Comparison of ENCODE assay signal across 13 cellular contexts in the genomic region with DNA sequence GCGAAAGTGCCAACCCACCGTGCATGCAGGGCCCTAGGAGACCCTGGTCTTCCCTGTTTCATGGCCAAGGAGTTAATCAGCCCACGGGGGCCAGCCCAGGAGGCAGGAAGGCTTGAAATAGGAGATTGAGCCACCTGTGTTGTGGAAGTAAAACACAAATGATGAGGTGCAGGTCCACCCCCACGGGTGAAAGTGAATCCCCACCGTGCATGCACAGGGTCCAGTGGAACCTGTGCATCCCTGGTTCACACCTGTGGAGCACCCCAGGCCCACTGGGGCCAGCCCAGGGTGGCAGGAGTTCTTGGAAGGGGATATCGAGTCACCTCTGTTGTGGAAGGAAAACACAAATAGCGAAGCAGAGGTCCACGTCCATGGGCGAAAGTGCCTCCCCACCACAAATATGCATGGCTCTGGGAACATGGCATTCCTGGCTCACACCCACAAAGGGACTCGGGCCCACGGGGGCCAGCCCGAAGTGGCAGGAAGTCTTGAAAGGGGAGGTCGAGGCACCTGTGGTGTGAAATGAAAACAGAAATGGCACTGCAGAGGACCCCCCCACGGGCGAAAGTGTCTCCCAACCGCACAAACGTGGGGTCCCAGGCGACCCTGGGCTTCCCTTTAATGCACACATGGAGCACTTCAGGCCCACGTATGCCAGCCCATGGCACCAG.
DNase-seq lines count a peak whose midpoint lies in the region; ATAC-seq and TF ChIP-seq lines count a peak whose summit lies in the region.
"Had no signal": no experiment of that assay in that cellular context is flagged by ENCODE, and none has a peak within 500 bp of the region (broad histone marks: within the 10 kb centered on the region; RNA-seq: fewer than 3 reads in every experiment).

No MANE protein-coding gene starts in this region.

- no peaks in the 10 kb centered on the region for H3K4me1 Mint-ChIP-seq in activated T-cell treated with anti-CD3 and anti-CD28 coated beads, Interleukin-2, amount 50 U/mL, for 24 hours (ENCODE audit: low read depth)
- H3K4me1 Mint-ChIP-seq in activated T-cell treated with anti-CD3 and anti-CD28 coated beads, Interleukin-2, amount 50 U/mL, for 72 hours (ENCODE audit: low read depth) = no peaks in the 10 kb centered on the region
- H3K4me1 Mint-ChIP-seq: activated CD4-positive, alpha-beta T cell treated with anti-CD3 and anti-CD28 coated beads, Interleukin-2, amount 10 ng/mL, durations not matched to agents 7 days and 5 days; neural progenitor cell had no signal

- intact Hi-C loops in left lung (cut with DNase I) = no loop called here
- intact Hi-C loops in transverse colon (cut with DNase I; ENCODE audit: low total_unique reads) = no loop called here

- H3K9me3 ChIP-seq in left lung = peaks cover 0 to 100% of the 10 kb centered on the region in 2 donors
- peaks cover 41 to 69% of the 10 kb centered on the region in 2 donors for H3K9me3 ChIP-seq in transverse colon

- H3K4me1 ChIP-seq in left lung (no peaks in the 10 kb centered on the region), transverse colon (no peaks in the 10 kb centered on the region)
- H3K4me1 ChIP-seq: neural progenitor cell had no signal

- no peak for TF ChIP-seq EP300 in transverse colon (IDR thresholded peaks at IDR 0.05; ENCODE audit: low read depth)

- H3K27me3 ChIP-seq in left lung (no peaks in the 10 kb centered on the region), transverse colon (no peaks in the 10 kb centered on the region)
- H3K27me3 ChIP-seq: neural progenitor cell had no signal

- in situ Hi-C loops in transverse colon (cut with MboI; ENCODE audit: low pct_ligation_motif_present in 1 of 4, low pct_unique_long_range_greater_than_20kb in 1 of 4, low sequenced_read_pairs in 3 of 4) = no loop called here

- TF ChIP-seq CTCF in left lung (IDR thresholded peaks at IDR 0.05) (no peak), transverse colon (IDR thresholded peaks at IDR 0.05) (no peak)

- no peaks in the 10 kb centered on the region for H3K36me3 ChIP-seq in left lung
- H3K36me3 ChIP-seq in transverse colon = no peaks in the 10 kb centered on the region
- H3K36me3 ChIP-seq: neural progenitor cell had no signal

- H3K36me3 Mint-ChIP-seq in activated T-cell treated with anti-CD3 and anti-CD28 coated beads, Interleukin-2, amount 50 U/mL, for 24 hours (ENCODE audit: low read depth) = peaks cover 7% of the 10 kb centered on the region
- peaks cover 6 to 40% of the 10 kb centered on the region in 2 donors for H3K36me3 Mint-ChIP-seq in activated T-cell treated with anti-CD3 and anti-CD28 coated beads, Interleukin-2, amount 50 U/mL, for 72 hours (ENCODE audit: insufficient read depth in 2 of 2)
- H3K36me3 Mint-ChIP-seq: neural progenitor cell had no signal

- H3K9me3 Mint-ChIP-seq in activated T-cell treated with anti-CD3 and anti-CD28 coated beads, Interleukin-2, amount 50 U/mL, for 24 hours = peaks cover 48% of the 10 kb centered on the region
- H3K9me3 Mint-ChIP-seq in activated T-cell treated with anti-CD3 and anti-CD28 coated beads, Interleukin-2, amount 50 U/mL, for 72 hours = peaks cover 10 to 21% of the 10 kb centered on the region in 2 donors

- H3K4me3 ChIP-seq in left lung (no peak overlapping the region), transverse colon (no peak overlapping the region)
- H3K4me3 ChIP-seq: neural progenitor cell had no signal

- ATAC-seq in activated T-cell treated with anti-CD3 and anti-CD28 coated beads, Interleukin-2, amount 50 U/mL, for 72 hours (replicated peaks in 1 of 2) = no peak
- no peak for ATAC-seq in left lung

- no peaks in the 10 kb centered on the region for H3K27me3 Mint-ChIP-seq in activated T-cell treated with anti-CD3 and anti-CD28 coated beads, Interleukin-2, amount 50 U/mL, for 24 hours
- H3K27me3 Mint-ChIP-seq in activated T-cell treated with anti-CD3 and anti-CD28 coated beads, Interleukin-2, amount 50 U/mL, for 72 hours (ENCODE audit: low read depth) = no peaks in the 10 kb centered on the region
- H3K27me3 Mint-ChIP-seq: activated CD4-positive, alpha-beta T cell treated with anti-CD3 and anti-CD28 coated beads, Interleukin-2, amount 10 ng/mL, durations not matched to agents 7 days and 5 days had no signal

- no peak for TF ChIP-seq POLR2A in transverse colon (IDR thresholded peaks at IDR 0.05)

- peak; percentile 8 for DNase-seq in activated T-cell treated with anti-CD3 and anti-CD28 coated beads, Interleukin-2, amount 50 U/mL, for 24 hours
- DNase-seq in activated T-cell treated with anti-CD3 and anti-CD28 coated beads, Interleukin-2, amount 50 U/mL, for 72 hours = no peak
- peak; percentile 6 for DNase-seq in activated naive CD4-positive, alpha-beta T cell treated with anti-CD3 and anti-CD28 coated beads, Interleukin-2, amount 50 U/mL, for 16 hours
- peak; percentile 14 to 61 for DNase-seq in left lung
- DNase-seq in transverse colon = peak; percentile 4
- no peak for DNase-seq in RKO (ENCODE audit: low spot score)
- DNase-seq in SHP77 (lab: John Stamatoyannopoulos, UW) = no peak
- no peak for DNase-seq in stimulated activated CD4-positive, alpha-beta T cell treated with anti-CD3 and anti-CD28 coated beads, Interleukin-4, amount 100 ng/mL, for 24 hours
- DNase-seq: activated CD4-positive, alpha-beta T cell treated with anti-CD3 and anti-CD28 coated beads, Interleukin-2, amount 10 ng/mL, durations not matched to agents 7 days and 5 days; effector memory CD4-positive, alpha-beta T cell; foreskin melanocyte; NCI-H226 had no signal

- WGBS in transverse colon (ENCODE audit: low coverage in 1 of 2), 2 donors = 65% methylated on average over 19 of the region's 19 CpGs; no CpG with 5 or more reads in 1 of the 2 donors

- no peak overlapping the region for H3K27ac Mint-ChIP-seq in activated T-cell treated with anti-CD3 and anti-CD28 coated beads, Interleukin-2, amount 50 U/mL, for 24 hours
- no peak overlapping the region for H3K27ac Mint-ChIP-seq in activated T-cell treated with anti-CD3 and anti-CD28 coated beads, Interleukin-2, amount 50 U/mL, for 72 hours
- H3K27ac Mint-ChIP-seq: activated CD4-positive, alpha-beta T cell treated with anti-CD3 and anti-CD28 coated beads, Interleukin-2, amount 10 ng/mL, durations not matched to agents 7 days and 5 days; neural progenitor cell had no signal

- no peak overlapping the region for H3K4me3 Mint-ChIP-seq in activated T-cell treated with anti-CD3 and anti-CD28 coated beads, Interleukin-2, amount 50 U/mL, for 24 hours
- no peak overlapping the region for H3K4me3 Mint-ChIP-seq in activated T-cell treated with anti-CD3 and anti-CD28 coated beads, Interleukin-2, amount 50 U/mL, for 72 hours
- H3K4me3 Mint-ChIP-seq: activated CD4-positive, alpha-beta T cell treated with anti-CD3 and anti-CD28 coated beads, Interleukin-2, amount 10 ng/mL, durations not matched to agents 7 days and 5 days; neural progenitor cell had no signal

- H3K27ac ChIP-seq in left lung (no peak overlapping the region), transverse colon (no peak overlapping the region)
- H3K27ac ChIP-seq: neural progenitor cell had no signal

Comparison
In these comparisons a context has a peak if more than half of its experiments do, and no peak if none do; other contexts are left out.
1. DNase-seq: peak in activated T-cell treated with anti-CD3 and anti-CD28 coated beads, Interleukin-2, amount 50 U/mL, for 24 hours (single experiment), activated naive CD4-positive, alpha-beta T cell treated with anti-CD3 and anti-CD28 coated beads, Interleukin-2, amount 50 U/mL, for 16 hours (single experiment), left lung (2 of 2) and transverse colon (single experiment); none in activated T-cell treated with anti-CD3 and anti-CD28 coated beads, Interleukin-2, amount 50 U/mL, for 72 hours (0 of 2), RKO (single experiment), SHP77 (0 of 2) and stimulated activated CD4-positive, alpha-beta T cell treated with anti-CD3 and anti-CD28 coated beads, Interleukin-4, amount 100 ng/mL, for 24 hours (single experiment).